ENCODE assay signal across 8 cellular contexts in the genomic region with DNA sequence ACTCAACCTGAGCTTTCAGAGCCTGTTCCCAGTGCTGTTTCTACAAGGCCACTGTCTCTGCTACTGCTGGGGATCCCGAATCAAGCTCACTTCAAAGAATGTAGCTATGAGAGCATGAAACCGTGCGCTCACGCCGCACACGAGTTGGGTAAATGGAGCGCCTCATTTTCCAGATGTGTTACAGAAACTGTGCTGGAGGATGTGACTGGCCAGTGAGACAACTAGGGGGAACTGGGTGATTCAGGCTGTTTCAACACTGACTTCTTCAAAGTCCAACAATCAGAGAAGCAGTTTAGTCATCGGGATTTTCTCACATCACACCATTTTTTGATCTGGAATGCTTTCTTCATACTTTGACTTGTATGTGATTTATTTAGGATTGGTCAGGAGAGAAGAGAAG. TPM values are rescaled to one million over a fixed set of nuclear protein-coding genes. Genes with fewer than 3 reads are reported as not detected.
A peak's percentile ranks its signal among the peaks of the same experiment; 100 is the strongest.
DNase-seq lines count a peak whose midpoint lies in the region; ATAC-seq and TF ChIP-seq lines count a peak whose summit lies in the region.

No MANE protein-coding gene starts in this region.

- TF ChIP-seq CTCF in RWPE2 (IDR thresholded peaks at IDR 0.05; ENCODE audit: poor library complexity, severe bottlenecking): no peak
- TF ChIP-seq CTCF in omental fat pad (IDR thresholded peaks at IDR 0.05): no peak

- peak; percentile 92 for DNase-seq in GM03348 (ENCODE audit: low spot score)
- DNase-seq in RWPE2 (ENCODE audit: low spot score): peak; percentile 90
- peak; percentile 47 for DNase-seq in omental fat pad (ENCODE audit: low spot score)
- DNase-seq in iPS-NIHi11 (ENCODE audit: low spot score): no peak

- peaks cover 52% of the 10 kb centered on the region for H3K4me1 ChIP-seq in RWPE2 (ENCODE audit: insufficient read depth, poor library complexity, severe bottlenecking)
- peaks cover 2 to 8% of the 10 kb centered on the region in 2 donors for H3K4me1 ChIP-seq in esophagus (ENCODE audit: control insufficient read depth in 2 of 2, insufficient read depth in 2 of 2, low read length in 1 of 2)

- ATAC-seq in RWPE2 (ENCODE audit: low read depth): peak; percentile 74
- ATAC-seq in omental fat pad (ENCODE audit: low FRiP score): peak; percentile 55
- ATAC-seq in HG03571 (IDR thresholded peaks at IDR 0.05; ENCODE audit: unreplicated experiment): no peak
- no peak for ATAC-seq in GM18868 (IDR thresholded peaks at IDR 0.05; ENCODE audit: unreplicated experiment)
- ATAC-seq in HG02884 (IDR thresholded peaks at IDR 0.05; ENCODE audit: unreplicated experiment): no peak

- H3K9me3 ChIP-seq in RWPE2 (ENCODE audit: severe bottlenecking): no peaks in the 10 kb centered on the region
- no peaks in the 10 kb centered on the region for H3K9me3 ChIP-seq in esophagus (ENCODE audit: control insufficient read depth in 2 of 2, insufficient read depth in 1 of 2, low read depth in 1 of 2, low read length in 1 of 2)

- 54 to 60% methylated on average over 8 of the region's 8 CpGs for WGBS in esophagus, 2 donors

- H3K36me3 ChIP-seq in RWPE2 (ENCODE audit: low read depth) (peaks cover 42% of the 10 kb centered on the region), esophagus (ENCODE audit: control insufficient read depth in 2 of 2, insufficient read depth in 2 of 2, low read length in 1 of 2) (peaks cover 0 to 6% of the 10 kb centered on the region in 2 donors)

- H3K4me3 ChIP-seq in RWPE2 (ENCODE audit: severe bottlenecking): no peak overlapping the region
- H3K4me3 ChIP-seq in esophagus (ENCODE audit: low read depth in 1 of 2, low read length in 2 of 2): peak overlapping the region; percentile 1 to 14

- H3K27me3 ChIP-seq in RWPE2 (ENCODE audit: insufficient read depth, poor library complexity, severe bottlenecking) (no peaks in the 10 kb centered on the region), esophagus (ENCODE audit: control insufficient read depth in 1 of 2, insufficient read depth in 2 of 2, low read length in 2 of 2) (no peaks in the 10 kb centered on the region)

- H3K27ac ChIP-seq in RWPE2 (ENCODE audit: poor library complexity, severe bottlenecking) (peak overlapping the region; percentile 99), esophagus (ENCODE audit: low read depth in 2 of 2, low read length in 1 of 2) (peak overlapping the region; percentile 93 to 94)

RNA-seq across cellular contexts. Expression of a gene that starts 3.5 kb away (rescaled TPM):
- polyA plus RNA-seq in esophagus: 10 to 100 TPM; 21.1 to 62.1 TPM
- 10 to 100 TPM in 1 of 4 donors, 1 to 10 TPM in 3; 5.4 to 13.9 (median 7.0) TPM for total RNA-seq in omental fat pad

Comparison
In these comparisons a context has a peak if more than half of its experiments do, and no peak if none do; other contexts are left out.
1. ATAC-seq: peak in RWPE2 (single experiment) and omental fat pad (single experiment); none in HG03571 (single experiment), GM18868 (single experiment) and HG02884 (single experiment).